1 cellular context compared by ENCODE assay signal in the genomic region with DNA sequence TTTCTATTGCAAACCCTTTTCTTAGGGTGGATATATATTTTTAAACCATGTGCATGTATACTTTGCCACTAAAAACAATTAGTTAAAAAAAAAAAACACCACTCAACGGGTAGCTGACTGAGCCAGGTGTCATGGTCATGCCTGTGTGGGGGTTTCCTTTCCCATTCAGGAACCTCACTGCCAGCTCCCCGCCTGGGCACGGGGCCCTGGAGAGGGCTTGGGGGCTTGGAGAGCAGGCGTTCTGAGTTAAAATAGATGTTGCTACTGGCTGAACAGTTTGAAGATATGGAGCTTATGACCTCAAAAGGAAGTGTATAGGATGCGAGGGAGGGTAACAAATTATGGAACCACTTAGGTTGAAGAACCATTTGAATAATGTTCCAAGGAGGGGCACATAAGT.
TF ChIP-seq lines count a peak whose summit lies in the region.

No MANE protein-coding gene starts in this region.

TF ChIP-seq in endothelial cell of umbilical vein, 7 proteins besides CTCF, POLR2A, EP300 and RAD21:
- TF ChIP-seq, protein P1, sequence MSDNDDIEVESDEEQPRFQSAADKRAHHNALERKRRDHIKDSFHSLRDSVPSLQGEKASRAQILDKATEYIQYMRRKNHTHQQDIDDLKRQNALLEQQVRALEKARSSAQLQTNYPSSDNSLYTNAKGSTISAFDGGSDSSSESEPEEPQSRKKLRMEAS (IDR thresholded peaks at IDR 0.05; ENCODE audit: insufficient read depth, insufficient read length), result no peak
- TF ChIP-seq GATA2 (IDR thresholded peaks at IDR 0.05; ENCODE audit: insufficient read depth, insufficient read length, low read depth, low read length) (no peak), EZH2 (IDR thresholded peaks at IDR 0.05; ENCODE audit: borderline replicate concordance, low read depth, low read length, severe bottlenecking) (no peak), POLR2AphosphoS5 (IDR thresholded peaks at IDR 0.05; ENCODE audit: insufficient read depth, low read depth, low read length) (no peak), JUN (IDR thresholded peaks at IDR 0.05; ENCODE audit: borderline replicate concordance, insufficient read depth, insufficient read length, low read depth) (no peak), FOS (IDR thresholded peaks at IDR 0.05; ENCODE audit: borderline replicate concordance, insufficient read depth, low read length) (no peak), MYC (IDR thresholded peaks at IDR 0.05; ENCODE audit: low read depth, low read length) (no peak)
TF ChIP-seq in endothelial cell of umbilical vein: peak in this region for 0.
